In genomic region chr1:15371610-15372539, GRCh38 we compare ENCODE assay signal across 2 cellular contexts.
TF ChIP-seq lines count a peak whose summit lies in the region.

No MANE protein-coding gene starts in this region.

TF ChIP-seq in IMR-90, 13 proteins besides CTCF, POLR2A, EP300 and RAD21:
- TF ChIP-seq CEBPB (IDR thresholded peaks at IDR 0.05; ENCODE audit: low read depth, low read length) (no peak), CHD1 (IDR thresholded peaks at IDR 0.05; ENCODE audit: low read depth, low read length) (no peak), NFE2L2 (IDR thresholded peaks at IDR 0.05; ENCODE audit: low read depth, low read length) (no peak), SMC3 (IDR thresholded peaks at IDR 0.05; ENCODE audit: low read depth, low read length) (no peak), MAZ (IDR thresholded peaks at IDR 0.05; ENCODE audit: borderline replicate concordance, low read depth, low read length) (no peak), RFX5 (IDR thresholded peaks at IDR 0.05; ENCODE audit: low read depth, low read length) (no peak), MAFK (IDR thresholded peaks at IDR 0.05; ENCODE audit: low read depth, low read length) (no peak), USF2 (IDR thresholded peaks at IDR 0.05; ENCODE audit: low read depth, low read length) (no peak)
TF ChIP-seq in IMR-90: peak in this region for 0.

TF ChIP-seq in HepG2, 621 proteins besides CTCF, POLR2A, EP300 and RAD21 (continues in another document):
- TF ChIP-seq KDM6A (CRISPR knock-in tag; IDR thresholded peaks at IDR 0.05; ENCODE audit: low read depth) (no peak), TRIM24 (CRISPR knock-in tag; IDR thresholded peaks at IDR 0.05) (no peak), JUNB (CRISPR knock-in tag; IDR thresholded peaks at IDR 0.05; ENCODE audit: borderline replicate concordance) (no peak), CEBPG (CRISPR knock-in tag; IDR thresholded peaks at IDR 0.05) (0 out of 2 replicates have a peak, but pooled peaks have one; percentile 2), DZIP1 (CRISPR knock-in tag; IDR thresholded peaks at IDR 0.05) (0 out of 2 replicates have a peak, but pooled peaks have one; percentile 33), MXD1 (CRISPR knock-in tag; IDR thresholded peaks at IDR 0.05) (0 out of 2 replicates have a peak, but pooled peaks have one; percentile 39), HDAC2 (CRISPR knock-in tag; IDR thresholded peaks at IDR 0.05) (peak; percentile 27; the same call in 1 of the 2 replicates), ZNF878 (CRISPR knock-in tag; IDR thresholded peaks at IDR 0.05) (no peak), FOXC1 (CRISPR knock-in tag; IDR thresholded peaks at IDR 0.05; ENCODE audit: borderline replicate concordance) (no peak), FOXA3 (CRISPR knock-in tag; IDR thresholded peaks at IDR 0.05) (peak; percentile 13; the same call in 1 of the 2 replicates), SAP130 (CRISPR knock-in tag; IDR thresholded peaks at IDR 0.05; ENCODE audit: low read depth) (peak; percentile 26; the same call in 1 of the 2 replicates), ESRRA (CRISPR knock-in tag; IDR thresholded peaks at IDR 0.05; ENCODE audit: low read depth) (peak; percentile 32; the same call in 1 of the 2 replicates), ZNF431 (CRISPR knock-in tag; IDR thresholded peaks at IDR 0.05; ENCODE audit: borderline replicate concordance, low read depth) (0 out of 2 replicates have a peak, but pooled peaks have one; percentile 52), ZNF839 (CRISPR knock-in tag; IDR thresholded peaks at IDR 0.05; ENCODE audit: borderline replicate concordance) (no peak), TBX2 (CRISPR knock-in tag; IDR thresholded peaks at IDR 0.05; ENCODE audit: borderline replicate concordance) (0 out of 2 replicates have a peak, but pooled peaks have one; percentile 14), ZNF572 (CRISPR knock-in tag; IDR thresholded peaks at IDR 0.05) (peak; percentile 74; the same call in 1 of the 2 replicates), THAP11 (CRISPR knock-in tag; IDR thresholded peaks at IDR 0.05) (no peak), NR2F6 (IDR thresholded peaks at IDR 0.05) (no peak), NR2F6 (CRISPR knock-in tag; IDR thresholded peaks at IDR 0.05) (peak; percentile 24; the same call in 1 of the 2 replicates), ZNF264 (CRISPR knock-in tag; IDR thresholded peaks at IDR 0.05) (no peak), ZNF784 (CRISPR knock-in tag; IDR thresholded peaks at IDR 0.05; ENCODE audit: borderline replicate concordance) (no peak), FOXP4 (CRISPR knock-in tag; IDR thresholded peaks at IDR 0.05) (peak; percentile 31), AHDC1 (CRISPR knock-in tag; IDR thresholded peaks at IDR 0.05; ENCODE audit: borderline replicate concordance) (0 out of 2 replicates have a peak, but pooled peaks have one; percentile 32), NFIC (IDR thresholded peaks at IDR 0.05; ENCODE audit: low read length) (0 out of 2 replicates have a peak, but pooled peaks have one; percentile 38), NKX3-1 (CRISPR knock-in tag; IDR thresholded peaks at IDR 0.05) (no peak), ZNF225 (CRISPR knock-in tag; IDR thresholded peaks at IDR 0.05) (0 out of 2 replicates have a peak, but pooled peaks have one; percentile 62), MAZ (IDR thresholded peaks at IDR 0.05; ENCODE audit: borderline replicate concordance, low read depth, low read length) (no peak), MAZ (CRISPR knock-in tag; IDR thresholded peaks at IDR 0.05; ENCODE audit: low read depth) (0 out of 2 replicates have a peak, but pooled peaks have one; percentile 24), PREB (CRISPR knock-in tag; IDR thresholded peaks at IDR 0.05) (no peak), ZNF607 (CRISPR knock-in tag; IDR thresholded peaks at IDR 0.05; ENCODE audit: borderline replicate concordance) (0 out of 2 replicates have a peak, but pooled peaks have one; percentile 35), ZNF563 (CRISPR knock-in tag; IDR thresholded peaks at IDR 0.05) (peak; percentile 21; the same call in 1 of the 2 replicates), HOXA3 (CRISPR knock-in tag; IDR thresholded peaks at IDR 0.05) (peak; percentile 14; the same call in 1 of the 2 replicates), UBTF (CRISPR knock-in tag; IDR thresholded peaks at IDR 0.05) (peak; percentile 60; the same call in 1 of the 2 replicates)
